ENCODE assay signal across 16 cellular contexts in the genomic region with DNA sequence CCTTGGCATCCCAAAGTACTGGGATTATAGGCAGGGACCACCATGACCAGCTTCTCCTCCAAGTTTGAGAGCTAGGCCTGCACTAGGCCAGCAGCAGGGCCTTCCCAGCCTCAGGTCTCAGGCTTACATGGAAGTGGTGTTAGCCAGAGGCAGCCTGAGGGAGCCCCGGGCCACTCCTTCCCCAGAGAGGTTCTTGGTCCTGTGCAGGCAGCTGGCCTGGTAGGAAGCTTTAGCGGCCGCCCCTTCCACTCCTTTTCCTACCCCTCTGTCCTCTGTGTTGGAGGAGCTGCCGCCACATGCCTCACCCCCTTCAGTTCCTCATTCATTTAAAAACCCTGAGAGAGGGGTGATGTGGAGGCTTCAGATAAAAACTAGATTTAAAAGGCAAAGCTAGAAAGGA. TPM values are rescaled to one million over a fixed set of nuclear protein-coding genes. Genes with fewer than 3 reads are reported as not detected.
DNase-seq lines count a peak whose midpoint lies in the region.
"Had no signal": no experiment of that assay in that cellular context is flagged by ENCODE, and none has a peak within 500 bp of the region (broad histone marks: within the 10 kb centered on the region; RNA-seq: fewer than 3 reads in every experiment).

No MANE protein-coding gene starts in this region.

- peak; percentile 74 for DNase-seq in KBM-7
- peak; percentile 55 for DNase-seq in UCSD-AML1 (lab: John Stamatoyannopoulos, UW; ENCODE audit: unreplicated experiment)
- peak; percentile 80 for DNase-seq in mesenteric fat pad (ENCODE audit: low spot score)
- peak in 1 of 49 donors; percentile 44 for DNase-seq in substantia nigra (lab: John Stamatoyannopoulos, UW)
- no peak for DNase-seq in SK-N-DZ (ENCODE audit: low spot score)
- no peak for DNase-seq in activated gamma-delta T cell (lab: John Stamatoyannopoulos, UW)
- no peak for DNase-seq in ecto neural progenitor cell (ENCODE audit: low spot score)
- DNase-seq: activated CD4-positive, alpha-beta T cell treated with anti-CD3 and anti-CD28 coated beads, Interleukin-2, amount 50 U/mL, for 1 hour; activated naive CD4-positive, alpha-beta T cell treated with Interleukin-2 at 50 U/mL for 16 hours; CD8-positive, alpha-beta T cell; effector memory CD8-positive, alpha-beta T cell; GOT3; KG1; mucosa of descending colon; NCI-H1694; T-helper 1 cell had no signal

- in situ Hi-C loops in KBM-7 (cut with MboI; ENCODE audit: low pct_unique_long_range_greater_than_20kb, low sequenced_read_pairs) = no loop called here

- peak overlapping the region; percentile 99 for H3K27ac ChIP-seq in substantia nigra (ENCODE audit: low read depth, low read length, poor library complexity, severe bottlenecking)

RNA-seq across cellular contexts. Expression of gene TSPAN15, which starts 40.3 kb away (rescaled TPM):
- total RNA-seq in mesenteric fat pad = 109 TPM
- polyA plus RNA-seq in SK-N-DZ (2014; cell fraction: cytosol; rRNA removed) = 13.8 and 19.9 TPM in 2 replicates
- polyA plus RNA-seq in SK-N-DZ (2014; cell fraction: nucleus; rRNA removed) = 10.6 and 17.6 TPM in 2 replicates

Comparison
In these comparisons a context has a peak if more than half of its experiments do, and no peak if none do; other contexts are left out.
1. DNase-seq: peak in KBM-7 (single experiment), UCSD-AML1 (single experiment) and mesenteric fat pad (single experiment); none in SK-N-DZ (single experiment), activated gamma-delta T cell (single experiment) and ecto neural progenitor cell (single experiment).